In the genomic region with DNA sequence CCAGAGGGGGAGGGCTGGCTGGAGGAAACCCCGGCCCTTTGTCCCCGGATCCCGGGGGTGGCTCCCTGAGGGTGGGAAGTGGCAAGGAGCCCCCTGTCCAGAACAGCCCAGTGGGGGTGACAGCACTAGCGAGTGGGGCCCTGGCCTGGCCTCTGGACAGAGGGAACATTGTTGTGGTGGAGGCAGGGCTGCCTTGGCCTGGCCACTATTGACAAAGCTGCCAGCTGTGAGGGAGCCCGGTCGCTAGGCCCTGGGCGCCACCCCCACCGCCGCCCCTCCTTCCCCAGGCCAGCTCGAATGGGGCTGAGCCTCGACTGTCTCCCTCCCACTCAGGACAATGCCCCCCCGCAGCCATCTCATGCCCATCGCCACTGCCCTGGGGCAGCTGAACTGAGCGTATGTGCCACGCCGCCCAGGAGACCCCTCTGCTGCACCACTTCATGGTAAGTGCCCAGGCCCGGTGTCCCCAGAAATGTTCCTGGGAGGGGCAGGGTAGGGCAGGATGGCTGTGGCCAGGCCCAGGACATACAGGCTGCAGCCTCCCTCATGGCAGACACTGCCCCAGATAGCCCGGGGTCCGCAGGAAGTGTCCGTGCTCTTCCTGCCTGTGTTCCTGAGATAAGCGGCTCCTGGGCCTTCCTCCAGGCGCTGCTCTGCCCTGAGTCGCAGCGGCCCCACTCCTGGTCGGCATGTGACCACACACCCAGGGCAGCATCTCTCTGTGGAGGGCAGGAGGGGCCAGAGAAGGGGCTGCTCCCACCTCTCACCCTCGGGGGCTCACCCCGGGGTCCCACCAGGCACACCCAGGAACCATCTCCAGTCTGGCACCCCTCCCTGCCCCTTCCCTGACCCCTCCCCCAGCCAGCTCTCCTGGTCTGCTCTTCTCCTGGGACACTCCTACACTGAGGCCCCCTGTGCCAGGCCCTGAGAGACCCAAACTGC, we compare ENCODE assay signal across 8 cellular contexts. TPM values are rescaled to one million over a fixed set of nuclear protein-coding genes. Genes with fewer than 3 reads are reported as not detected.
DNase-seq lines count a peak whose midpoint lies in the region; TF ChIP-seq lines count a peak whose summit lies in the region.

No MANE protein-coding gene starts in this region.

- H3K36me3 Mint-ChIP-seq in nephron progenitor cell (ENCODE audit: low read depth), result no peaks in the 10 kb centered on the region

- H3K27me3 Mint-ChIP-seq in nephron progenitor cell (ENCODE audit: low read depth, poor library complexity), result peaks cover 10% of the 10 kb centered on the region

- H4K20me1 ChIP-seq in Loucy (ENCODE audit: insufficient read depth, low read length, poor library complexity, severe bottlenecking), result no peaks in the 10 kb centered on the region

- H3K27ac ChIP-seq in coronary artery, result peak overlapping the region; percentile 30 to 65

- no peaks in the 10 kb centered on the region for H3K79me2 ChIP-seq in Loucy (ENCODE audit: insufficient read depth, low read length)

- peak overlapping the region; percentile 56 for H3K9ac ChIP-seq in Loucy (ENCODE audit: low read depth, low read length, poor library complexity, severe bottlenecking)

- H3K36me3 ChIP-seq in Loucy (ENCODE audit: insufficient read depth, low read length), result no peaks in the 10 kb centered on the region

- no peaks in the 10 kb centered on the region for H3K9me2 ChIP-seq in Loucy (replicated peaks; ENCODE audit: low read depth, low read length)

- no peaks in the 10 kb centered on the region for H3F3A ChIP-seq in Loucy (ENCODE audit: low read depth)

- no peak for DNase-seq in AG09309 (ENCODE audit: low read depth)
- DNase-seq in coronary artery (ENCODE audit: low spot score), result peak; percentile 72
- peak; percentile 41 for DNase-seq in myocyte (ENCODE audit: low read depth)
- DNase-seq in NCI-H2227 (lab: John Stamatoyannopoulos, UW; ENCODE audit: unreplicated experiment), result no peak
- no peak for DNase-seq in activated CD4-positive, alpha-beta T cell treated with anti-CD3 and anti-CD28 coated beads for 1 hour
- DNase-seq in nephron progenitor cell, result no peak
- no peak for DNase-seq in NCI-H510A (lab: John Stamatoyannopoulos, UW)

- H3K4me3 ChIP-seq in AG09309 (ENCODE audit: control insufficient read depth, low read depth, low read length) (peak overlapping the region; percentile 53), Loucy (ENCODE audit: low read length, poor library complexity, severe bottlenecking) (peak overlapping the region; percentile 64), coronary artery (peak overlapping the region; percentile 60)

- H3K4me2 ChIP-seq in Loucy (ENCODE audit: low read depth, low read length, poor library complexity, severe bottlenecking), result peak overlapping the region; percentile 68

- no peak overlapping the region for H2AFZ ChIP-seq in Loucy (ENCODE audit: low read length)

- peaks cover 46% of the 10 kb centered on the region for H3K9me3 Mint-ChIP-seq in nephron progenitor cell

- H3K4me1 Mint-ChIP-seq in nephron progenitor cell, result peaks cover 7% of the 10 kb centered on the region

- no peaks in the 10 kb centered on the region for H3K9me3 ChIP-seq in Loucy (ENCODE audit: insufficient read depth, low read depth, low read length)

- H3K4me1 ChIP-seq in Loucy (ENCODE audit: insufficient read depth, low read length, poor library complexity, severe bottlenecking), result peaks cover 4% of the 10 kb centered on the region

- TF ChIP-seq CTCF in AG09309 (IDR thresholded peaks at IDR 0.05; ENCODE audit: control insufficient read depth, insufficient read depth, low read depth, low read length, missing control alignments) (no peak), Loucy (conservative IDR thresholded peaks at IDR 0.05; ENCODE audit: low read length) (no peak), coronary artery (IDR thresholded peaks at IDR 0.05) (no peak), nephron progenitor cell (IDR thresholded peaks at IDR 0.05) (no peak)

- no peak overlapping the region for H3K4me3 Mint-ChIP-seq in nephron progenitor cell

- no peaks in the 10 kb centered on the region for H3K27me3 ChIP-seq in Loucy (ENCODE audit: insufficient read depth, low read length, poor library complexity, severe bottlenecking)

- H3K27ac Mint-ChIP-seq in nephron progenitor cell, result no peak overlapping the region

RNA-seq across cellular contexts. Expression of a gene that starts 1.4 kb away (rescaled TPM):
- 5.1 and 11.9 TPM in 2 replicates for total RNA-seq in myocyte
- 13.8 TPM for polyA plus RNA-seq in myocyte (2012)

RNA-seq across cellular contexts. Expression of a gene that starts 15.4 kb away (rescaled TPM):
- total RNA-seq in myocyte, result 252 and 340 TPM in 2 replicates
- polyA plus RNA-seq in myocyte (2012), result 62.2 TPM

RNA-seq across cellular contexts. Expression of a gene that starts 28.8 kb away (rescaled TPM):
- 92.7 and 104 TPM in 2 replicates for total RNA-seq in myocyte
- polyA plus RNA-seq in myocyte (2012), result 82.1 TPM

RNA-seq across cellular contexts. Expression of a gene that starts 29.1 kb away (rescaled TPM):
- total RNA-seq in myocyte, result 155 and 228 TPM in 2 replicates
- polyA plus RNA-seq in myocyte (2012), result 408 TPM

RNA-seq across cellular contexts. Expression of a gene that starts 40.8 kb away (rescaled TPM):
- total RNA-seq in myocyte, result 53.8 and 71.6 TPM in 2 replicates
- polyA plus RNA-seq in myocyte (2012), result 38.3 TPM

Comparison
In these comparisons a context has a peak if more than half of its experiments do, and no peak if none do; other contexts are left out.
1. DNase-seq: peak in coronary artery (single experiment) and myocyte (single experiment); none in AG09309 (single experiment), NCI-H2227 (single experiment), activated CD4-positive, alpha-beta T cell treated with anti-CD3 and anti-CD28 coated beads for 1 hour (single experiment), nephron progenitor cell (single experiment) and NCI-H510A (single experiment).
2. Peak in every context shown above with its lines, with median percentiles within 50 percentile points of each other: H3K4me3 ChIP-seq.